17 cellular contexts compared by ENCODE assay signal in genomic region chr2:241574911-241575623, GRCh38. TPM values are rescaled to one million over a fixed set of nuclear protein-coding genes. Genes with fewer than 3 reads are reported as not detected.
"Had no signal": no experiment of that assay in that cellular context is flagged by ENCODE, and none has a peak within 500 bp of the region (broad histone marks: within the 10 kb centered on the region; RNA-seq: fewer than 3 reads in every experiment).

No MANE protein-coding gene starts in this region.

- H3K27me3 Mint-ChIP-seq: activated B cell treated with CpG ODN at 0.5 μM for 24 hours; activated CD4-positive, alpha-beta T cell treated with anti-CD3 and anti-CD28 coated beads, Interleukin-2, amount 10 ng/mL, durations not matched to agents 7 days and 5 days; stimulated activated naive CD8-positive, alpha-beta T cell treated with anti-CD3 and anti-CD28 coated beads, Interleukin-15, Interleukin-2, amounts not matched to agents 100 ng/mL and 50 ng/mL, for 24 hours; T-helper 17 cell had no signal

- H3K27me3 ChIP-seq: dorsolateral prefrontal cortex, esophagus squamous epithelium, testis had no signal

- H3K27ac Mint-ChIP-seq: activated B cell treated with CpG ODN at 0.5 μM for 24 hours; activated CD4-positive, alpha-beta T cell treated with anti-CD3 and anti-CD28 coated beads, Interleukin-2, amount 10 ng/mL, durations not matched to agents 7 days and 5 days; activated naive CD4-positive, alpha-beta T cell treated with anti-CD3 and anti-CD28 coated beads, Interleukin-2, amount 50 U/mL, for 72 hours; activated T-helper 2 cell treated with anti-CD3 and anti-CD28 coated beads, Interferon-gamma antibody, Interleukin-2, Interleukin-4, amounts not matched to agents 10 μg/mL and 5 μg/mL and 100 μg/mL, durations not matched to agents 14 hours and 24 hours and 36 hours; mesothelial cell of epicardium; stimulated activated naive CD8-positive, alpha-beta T cell treated with anti-CD3 and anti-CD28 coated beads, Interleukin-15, Interleukin-2, amounts not matched to agents 100 ng/mL and 50 ng/mL, for 24 hours; T-helper 17 cell had no signal

- H3K4me1 ChIP-seq: esophagus squamous epithelium, psoas muscle had no signal

- H3K4me3 ChIP-seq: dorsolateral prefrontal cortex, esophagus squamous epithelium, psoas muscle, testis had no signal

- H3K4me1 Mint-ChIP-seq: activated B cell treated with CpG ODN at 0.5 μM for 24 hours; activated CD4-positive, alpha-beta T cell treated with anti-CD3 and anti-CD28 coated beads, Interleukin-2, amount 10 ng/mL, durations not matched to agents 7 days and 5 days had no signal

- H3K27ac ChIP-seq: psoas muscle, testis had no signal

- H3K4me3 Mint-ChIP-seq: activated B cell treated with CpG ODN at 0.5 μM for 24 hours; activated CD4-positive, alpha-beta T cell treated with anti-CD3 and anti-CD28 coated beads, Interleukin-2, amount 10 ng/mL, durations not matched to agents 7 days and 5 days; mesothelial cell of epicardium; stimulated activated naive CD8-positive, alpha-beta T cell treated with anti-CD3 and anti-CD28 coated beads, Interleukin-15, Interleukin-2, amounts not matched to agents 100 ng/mL and 50 ng/mL, for 24 hours; T-helper 17 cell had no signal

- H3K9me3 Mint-ChIP-seq: activated B cell treated with CpG ODN at 0.5 μM for 24 hours; activated CD4-positive, alpha-beta T cell treated with anti-CD3 and anti-CD28 coated beads, Interleukin-2, amount 10 ng/mL, durations not matched to agents 7 days and 5 days; activated naive CD4-positive, alpha-beta T cell treated with anti-CD3 and anti-CD28 coated beads, Interleukin-2, amount 50 U/mL, for 72 hours; activated T-helper 2 cell treated with anti-CD3 and anti-CD28 coated beads, Interferon-gamma antibody, Interleukin-2, Interleukin-4, amounts not matched to agents 10 μg/mL and 5 μg/mL and 100 μg/mL, durations not matched to agents 14 hours and 24 hours and 36 hours; mesothelial cell of epicardium; stimulated activated naive CD8-positive, alpha-beta T cell treated with anti-CD3 and anti-CD28 coated beads, Interleukin-15, Interleukin-2, amounts not matched to agents 100 ng/mL and 50 ng/mL, for 24 hours had no signal

- H3K9me3 ChIP-seq: esophagus squamous epithelium, psoas muscle, testis had no signal

- ATAC-seq: activated naive CD4-positive, alpha-beta T cell treated with anti-CD3 and anti-CD28 coated beads, Interleukin-2, amount 50 U/mL, for 72 hours; psoas muscle; T-helper 17 cell had no signal

- FAIRE-seq: urothelium cell line had no signal

- H3K36me3 Mint-ChIP-seq: activated naive CD4-positive, alpha-beta T cell treated with anti-CD3 and anti-CD28 coated beads, Interleukin-2, amount 50 U/mL, for 72 hours had no signal

- DNase-seq: activated B cell treated with CpG ODN at 0.5 μM for 24 hours; activated CD4-positive, alpha-beta T cell treated with anti-CD3 and anti-CD28 coated beads, Interleukin-2, amount 10 ng/mL, durations not matched to agents 7 days and 5 days; activated CD8-positive, alpha-beta memory T cell treated with anti-CD3 and anti-CD28 coated beads for 24 hours; amygdala; esophagus squamous epithelium; foreskin fibroblast; nucleus accumbens; stimulated activated CD4-positive, alpha-beta T cell treated with anti-CD3 and anti-CD28 coated beads, Interleukin-2, amount 100 ng/mL, for 48 hours; T-helper 17 cell; testis had no signal

RNA-seq across cellular contexts. Expression of gene BOK, which starts 16.5 kb away (rescaled TPM):
- total RNA-seq: activated B cell treated with CpG ODN at 0.5 μM for 24 hours; activated CD4-positive, alpha-beta T cell treated with anti-CD3 and anti-CD28 coated beads, Interleukin-2, amount 10 ng/mL, durations not matched to agents 7 days and 5 days; T-helper 17 cell had no signal
